Comparison of ENCODE assay signal across 8 cellular contexts in the genomic region with DNA sequence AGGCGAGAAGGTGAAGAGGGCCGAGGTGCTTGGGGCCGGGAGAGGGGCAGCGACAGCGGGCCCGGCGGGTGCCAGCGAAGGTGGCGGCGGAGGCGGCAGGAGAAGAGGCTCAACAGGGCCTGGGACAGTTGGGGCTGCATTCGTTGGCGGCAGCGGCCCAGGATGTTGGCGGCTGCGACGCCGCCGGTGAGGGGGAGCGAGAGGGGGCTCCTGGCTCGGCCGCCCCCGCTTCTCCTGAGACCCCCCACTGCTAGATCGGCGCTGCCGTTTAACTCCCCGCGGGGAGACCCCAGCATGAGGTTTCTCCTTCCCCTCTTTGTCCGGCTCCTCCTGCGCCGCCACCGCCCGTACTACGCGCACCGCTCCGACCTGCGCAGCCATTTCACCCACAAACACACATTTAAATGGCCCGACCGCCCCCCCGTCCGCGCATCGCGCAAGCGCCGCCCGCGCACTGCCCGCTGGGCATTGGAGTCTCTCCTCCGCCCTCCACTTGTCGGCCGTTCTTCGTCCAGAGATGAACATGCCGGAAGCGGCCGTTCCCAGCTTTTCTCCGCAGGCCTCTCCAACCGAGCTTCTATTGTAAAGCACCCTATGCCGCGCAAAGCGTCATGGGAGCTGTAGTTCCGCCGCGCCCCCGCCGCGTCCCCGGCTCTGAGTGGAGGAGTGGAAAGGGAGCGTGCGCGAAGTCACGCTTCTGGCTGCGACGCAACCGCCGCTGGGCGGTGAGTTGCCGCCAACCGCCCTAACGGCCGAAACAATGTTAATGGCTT. TPM values are rescaled to one million over a fixed set of nuclear protein-coding genes. Genes with fewer than 3 reads are reported as not detected.
DNase-seq lines count a peak whose midpoint lies in the region; ATAC-seq and TF ChIP-seq lines count a peak whose summit lies in the region.

TSS of gene RSBN1 (minus strand) at position 589 of the 773 bp plus-strand sequence. CDS start at position 525, 64 bp downstream.

- H3K4me2 ChIP-seq in PC-3 (ENCODE audit: low read length) = peak within 1 kb of the TSS; percentile 96

- peak within 1 kb of the TSS; percentile 84 for H3K9ac ChIP-seq in PC-3 (ENCODE audit: low read length)

- TSS peak; percentile 42 for BruUV-seq in PC-3 (replicated peaks; lab: Mats Ljungman, UMichigan)

- TF ChIP-seq EP300 in Ishikawa (IDR thresholded peaks at IDR 0.05; ENCODE audit: borderline replicate concordance) = 0 out of 2 replicates have a peak, but pooled peaks have one; percentile 24

- H3K9me2 ChIP-seq in PC-3 (replicated peaks; ENCODE audit: low read length) = no peaks in the 10 kb centered on the region

- intact Hi-C loops in PC-3 (cut with micrococcal nuclease) = loop anchor here (1.0 to 5.0 kb wide), 4 partner anchors 53 to 420 kb away; partner anchors contain the start of genes DCLRE1B, MAGI3 and PHTF1

- CTCF ChIA-PET in PC-3 (lab: Charles Lee) = interaction anchor here (0.6 kb wide), 1 partner anchor 117 kb away, joined by 3 read pairs; no protein-coding TSS in a partner anchor

- peak within 1 kb of the TSS; percentile 59 for H3K27ac ChIP-seq in PC-3 (ENCODE audit: low read length)
- H3K27ac ChIP-seq in epithelial cell of prostate = peak within 1 kb of the TSS; percentile 72

- DNase-seq in DMS153 (lab: John Stamatoyannopoulos, UW) (peak; percentile 99), PC-3 (peak; percentile 99), activated T-cell treated with anti-CD3 and anti-CD28 coated beads for 48 hours (ENCODE audit: low read depth) (peak; percentile 98), epithelial cell of prostate (ENCODE audit: low read depth, low spot score) (peak; percentile 97), mucosa of gallbladder (ENCODE audit: low spot score) (peak; percentile 100)
- DNase-seq in stimulated activated CD8-positive, alpha-beta memory T cell treated with anti-CD3 and anti-CD28 coated beads, Interleukin-4, amount 100 ng/mL, for 4 hours (ENCODE audit: low read depth in 2 of 2, low spot score in 1 of 2) = peak; percentile 92 to 95

- H3K9me3 ChIP-seq in PC-3 (ENCODE audit: low read length) = no peaks in the 10 kb centered on the region

- ATAC-seq in GM21576 (IDR thresholded peaks at IDR 0.05; ENCODE audit: unreplicated experiment) (peak; percentile 90), PC-3 (peak; percentile 93)

- H3K79me2 ChIP-seq in PC-3 (ENCODE audit: low read length) = peaks cover 48% of the 10 kb centered on the region

- H4K20me1 ChIP-seq in PC-3 (ENCODE audit: low read length) = peaks cover 14% of the 10 kb centered on the region

- no peak for TF ChIP-seq RAD21 in Ishikawa (IDR thresholded peaks at IDR 0.05; ENCODE audit: low read depth)

- POLR2A ChIA-PET in PC-3 (lab: Charles Lee; ENCODE audit: unreplicated experiment) = interaction anchor here (0.6 to 1.1 kb wide), 2 partner anchors 40 to 52 kb away, joined by 7 to 10 read pairs; no protein-coding TSS in a partner anchor

- peak within 1 kb of the TSS; percentile 92 for H3K4me3 ChIP-seq in PC-3 (ENCODE audit: low read length)

- no peak for TF ChIP-seq CTCF in PC-3 (conservative IDR thresholded peaks at IDR 0.05; ENCODE audit: low read depth, low read length)

- peak within 1 kb of the TSS; percentile 99 for H2AFZ ChIP-seq in PC-3 (ENCODE audit: low read length)

- no peaks in the 10 kb centered on the region for H3K27me3 ChIP-seq in PC-3 (ENCODE audit: low read length)

- peaks cover 29% of the 10 kb centered on the region for H3K4me1 ChIP-seq in PC-3 (ENCODE audit: insufficient read depth, low read length)

- H3F3A ChIP-seq in PC-3 (ENCODE audit: low read length, unreplicated experiment) = no peaks in the 10 kb centered on the region

- H3K36me3 ChIP-seq in PC-3 (ENCODE audit: low read depth, low read length) = no peaks in the 10 kb centered on the region

TF ChIP-seq in Ishikawa, 13 proteins besides CTCF, POLR2A, EP300 and RAD21:
- TF ChIP-seq NFIC (IDR thresholded peaks at IDR 0.05) (no peak), EGR1 (IDR thresholded peaks at IDR 0.05) (peak; percentile 85), FOXM1 (IDR thresholded peaks at IDR 0.05; ENCODE audit: borderline replicate concordance, low read depth) (peak; percentile 58; the same call in 1 of the 2 replicates), REST (IDR thresholded peaks at IDR 0.05; ENCODE audit: low read depth) (no peak), TEAD4 (IDR thresholded peaks at IDR 0.05) (peak; percentile 33; the same call in 1 of the 2 replicates), CEBPB (IDR thresholded peaks at IDR 0.05) (peak; percentile 7; the same call in 1 of the 2 replicates), ZBTB7A (IDR thresholded peaks at IDR 0.05; ENCODE audit: low read depth) (no peak), TAF1 (IDR thresholded peaks at IDR 0.05; ENCODE audit: low read depth) (peak; percentile 93), CREB1 (IDR thresholded peaks at IDR 0.05; ENCODE audit: low read depth) (peak; percentile 26; the same call in 1 of the 2 replicates), YY1 (IDR thresholded peaks at IDR 0.05; ENCODE audit: low read depth) (peak; percentile 91), TCF12 (IDR thresholded peaks at IDR 0.05; ENCODE audit: low read depth) (peak; percentile 63)
- TF ChIP-seq, protein P1, sequence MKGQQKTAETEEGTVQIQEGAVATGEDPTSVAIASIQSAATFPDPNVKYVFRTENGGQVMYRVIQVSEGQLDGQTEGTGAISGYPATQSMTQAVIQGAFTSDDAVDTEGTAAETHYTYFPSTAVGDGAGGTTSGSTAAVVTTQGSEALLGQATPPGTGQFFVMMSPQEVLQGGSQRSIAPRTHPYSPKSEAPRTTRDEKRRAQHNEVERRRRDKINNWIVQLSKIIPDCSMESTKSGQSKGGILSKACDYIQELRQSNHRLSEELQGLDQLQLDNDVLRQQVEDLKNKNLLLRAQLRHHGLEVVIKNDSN (IDR thresholded peaks at IDR 0.05) = peak; percentile 59
- TF ChIP-seq, protein P2, sequence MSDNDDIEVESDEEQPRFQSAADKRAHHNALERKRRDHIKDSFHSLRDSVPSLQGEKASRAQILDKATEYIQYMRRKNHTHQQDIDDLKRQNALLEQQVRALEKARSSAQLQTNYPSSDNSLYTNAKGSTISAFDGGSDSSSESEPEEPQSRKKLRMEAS (IDR thresholded peaks at IDR 0.05) = peak; percentile 96
TF ChIP-seq in Ishikawa: peak in this region for 10.

RNA-seq across cellular contexts. Expression of gene RSBN1, which starts in this region (rescaled TPM):
- total RNA-seq in PC-3 (2014; rRNA removed) (8.4 and 11.7 TPM in 2 replicates), mucosa of gallbladder (20.5 TPM)

Comparison
In these comparisons a context has a peak if more than half of its experiments do, and no peak if none do; other contexts are left out.
1. Peak in every context shown above with its lines: DNase-seq, ATAC-seq, H3K4me3 ChIP-seq and H3K27ac ChIP-seq.